12 cellular contexts compared by ENCODE assay signal in genomic region chr11:117185739-117186430, GRCh38. TPM values are rescaled to one million over a fixed set of nuclear protein-coding genes. Genes with fewer than 3 reads are reported as not detected.
DNase-seq lines count a peak whose midpoint lies in the region; ATAC-seq, FAIRE-seq and TF ChIP-seq lines count a peak whose summit lies in the region.
"Had no signal": no experiment of that assay in that cellular context is flagged by ENCODE, and none has a peak within 500 bp of the region (broad histone marks: within the 10 kb centered on the region; RNA-seq: fewer than 3 reads in every experiment).

No MANE protein-coding gene starts in this region.

- no peaks in the 10 kb centered on the region for H3K27me3 Mint-ChIP-seq in activated naive CD8-positive, alpha-beta T cell treated with anti-CD3 and anti-CD28 coated beads, Interleukin-2, amount 10 ng/mL, durations not matched to agents 7 days and 5 days
- H3K27me3 Mint-ChIP-seq in T-cell, result no peaks in the 10 kb centered on the region
- H3K27me3 Mint-ChIP-seq in activated naive CD4-positive, alpha-beta T cell treated with anti-CD3 and anti-CD28 coated beads, Interleukin-2, amount 10 ng/mL, durations not matched to agents 7 days and 5 days, result no peaks in the 10 kb centered on the region
- H3K27me3 Mint-ChIP-seq: activated naive CD8-positive, alpha-beta T cell had no signal

- no peak overlapping the region for H3K27ac Mint-ChIP-seq in activated naive CD8-positive, alpha-beta T cell treated with anti-CD3 and anti-CD28 coated beads, Interleukin-2, amount 10 ng/mL, durations not matched to agents 7 days and 5 days
- no peak overlapping the region for H3K27ac Mint-ChIP-seq in T-cell
- no peak overlapping the region for H3K27ac Mint-ChIP-seq in activated naive CD4-positive, alpha-beta T cell treated with anti-CD3 and anti-CD28 coated beads, Interleukin-2, amount 10 ng/mL, durations not matched to agents 7 days and 5 days
- H3K27ac Mint-ChIP-seq: activated naive CD8-positive, alpha-beta T cell had no signal

- H3K4me1 Mint-ChIP-seq in activated naive CD8-positive, alpha-beta T cell treated with anti-CD3 and anti-CD28 coated beads, Interleukin-2, amount 10 ng/mL, durations not matched to agents 7 days and 5 days, result peaks cover 3% of the 10 kb centered on the region
- H3K4me1 Mint-ChIP-seq in T-cell, result peaks cover 3 to 11% (median 5%) of the 10 kb centered on the region in 3 donors
- peaks cover 5% of the 10 kb centered on the region for H3K4me1 Mint-ChIP-seq in activated naive CD4-positive, alpha-beta T cell treated with anti-CD3 and anti-CD28 coated beads, Interleukin-2, amount 10 ng/mL, durations not matched to agents 7 days and 5 days

- peaks cover 2% of the 10 kb centered on the region for H3K36me3 Mint-ChIP-seq in activated naive CD8-positive, alpha-beta T cell treated with anti-CD3 and anti-CD28 coated beads, Interleukin-2, amount 10 ng/mL, durations not matched to agents 7 days and 5 days
- peaks cover 19% of the 10 kb centered on the region for H3K36me3 Mint-ChIP-seq in T-cell
- H3K36me3 Mint-ChIP-seq in activated naive CD4-positive, alpha-beta T cell treated with anti-CD3 and anti-CD28 coated beads, Interleukin-2, amount 10 ng/mL, durations not matched to agents 7 days and 5 days, result peaks cover 4% of the 10 kb centered on the region
- H3K36me3 Mint-ChIP-seq: activated naive CD8-positive, alpha-beta T cell had no signal

- no peak overlapping the region for H3K4me3 ChIP-seq in HL-60 (replicated peaks; ENCODE audit: insufficient read depth, low read length)
- H3K4me3 ChIP-seq: dorsolateral prefrontal cortex had no signal

- ATAC-seq in activated naive CD8-positive, alpha-beta T cell treated with anti-CD3 and anti-CD28 coated beads, Interleukin-2, amount 10 ng/mL, durations not matched to agents 7 days and 5 days (ENCODE audit: low read depth), result no peak
- ATAC-seq in omental fat pad (ENCODE audit: low FRiP score) (no peak), T-cell (replicated peaks in 1 of 4) (no peak)

- peak overlapping the region; percentile 12; the same call in 1 of the 2 replicates for H3K27ac ChIP-seq in HL-60 (replicated peaks)
- H3K27ac ChIP-seq: WERI-Rb-1 had no signal

- no peak overlapping the region for H3K4me3 Mint-ChIP-seq in activated naive CD8-positive, alpha-beta T cell treated with anti-CD3 and anti-CD28 coated beads, Interleukin-2, amount 10 ng/mL, durations not matched to agents 7 days and 5 days
- H3K4me3 Mint-ChIP-seq in T-cell, result no peak overlapping the region
- no peak overlapping the region for H3K4me3 Mint-ChIP-seq in activated naive CD4-positive, alpha-beta T cell treated with anti-CD3 and anti-CD28 coated beads, Interleukin-2, amount 10 ng/mL, durations not matched to agents 7 days and 5 days
- H3K4me3 Mint-ChIP-seq: activated naive CD8-positive, alpha-beta T cell had no signal

- FAIRE-seq in D721Med (lab: Jason Lieb, UNC), result no peak
- FAIRE-seq: RCC 7860 had no signal

- CTCF ChIA-PET in T-cell (lab: Charles Lee), result interaction anchor here in 1 of 2 donors (0.6 kb wide), 1 partner anchor 496 kb away, joined by 3 read pairs; no protein-coding TSS in a partner anchor
- CTCF ChIA-PET in activated naive CD4-positive, alpha-beta T cell treated with anti-CD3 and anti-CD28 coated beads, Interleukin-2, amount 10 ng/mL, durations not matched to agents 7 days and 5 days (lab: Charles Lee), result no interaction called here

- H3K27me3 ChIP-seq in HL-60 (ENCODE audit: insufficient read depth, poor library complexity, severe bottlenecking), result no peaks in the 10 kb centered on the region
- H3K27me3 ChIP-seq: dorsolateral prefrontal cortex had no signal

- POLR2A ChIA-PET in activated naive CD8-positive, alpha-beta T cell treated with anti-CD3 and anti-CD28 coated beads, Interleukin-2, amount 10 ng/mL, durations not matched to agents 7 days and 5 days (lab: Charles Lee), result interaction anchor here (0.6 kb wide), 1 partner anchor 201 kb away, joined by 3 read pairs; no protein-coding TSS in a partner anchor
- POLR2A ChIA-PET in T-cell (lab: Charles Lee), result interaction anchor here (0.6 to 0.7 kb wide), 4 partner anchors 19 to 252 kb away, joined by 3 to 11 read pairs (median 8); no protein-coding TSS in a partner anchor

- H3K9me3 Mint-ChIP-seq in activated naive CD8-positive, alpha-beta T cell treated with anti-CD3 and anti-CD28 coated beads, Interleukin-2, amount 10 ng/mL, durations not matched to agents 7 days and 5 days, result no peaks in the 10 kb centered on the region
- H3K9me3 Mint-ChIP-seq in T-cell, result no peaks in the 10 kb centered on the region
- H3K9me3 Mint-ChIP-seq in activated naive CD4-positive, alpha-beta T cell treated with anti-CD3 and anti-CD28 coated beads, Interleukin-2, amount 10 ng/mL, durations not matched to agents 7 days and 5 days, result no peaks in the 10 kb centered on the region

- DNase-seq in GM10266 (ENCODE audit: extremely low spot score) (peak; percentile 22), HL-60 (ENCODE audit: low read depth in 1 of 2, low spot score in 1 of 2) (peak in 1 of 2 experiments; percentile 53), omental fat pad (ENCODE audit: low spot score) (peak; percentile 21), T-cell (no peak), COLO668 (lab: John Stamatoyannopoulos, UW; ENCODE audit: unreplicated experiment) (no peak), D721Med (ENCODE audit: insufficient read length, low spot score) (no peak)
- peak; percentile 13 for DNase-seq in activated naive CD8-positive, alpha-beta T cell treated with anti-CD3 and anti-CD28 coated beads, Interleukin-2, amount 10 ng/mL, durations not matched to agents 7 days and 5 days
- DNase-seq in activated naive CD4-positive, alpha-beta T cell treated with anti-CD3 and anti-CD28 coated beads, Interleukin-2, amount 10 ng/mL, durations not matched to agents 7 days and 5 days, result no peak
- DNase-seq: WERI-Rb-1 had no signal

- TF ChIP-seq CTCF in GM10266 (IDR thresholded peaks at IDR 0.05; ENCODE audit: control insufficient read depth, insufficient read depth, low read depth, missing control alignments) (no peak), HL-60 (IDR thresholded peaks at IDR 0.05; ENCODE audit: insufficient read depth, low read length) (no peak), omental fat pad (IDR thresholded peaks at IDR 0.05) (no peak), D721Med (IDR thresholded peaks at IDR 0.05; ENCODE audit: insufficient read depth, missing control alignments) (no peak)

RNA-seq across cellular contexts. Expression of gene SIDT2, which starts 7.3 kb away (rescaled TPM):
- total RNA-seq in activated naive CD8-positive, alpha-beta T cell treated with anti-CD3 and anti-CD28 coated beads, Interleukin-2, amount 10 ng/mL, durations not matched to agents 7 days and 5 days, result 10 to 100 TPM; 34.9 to 35.0 TPM
- total RNA-seq in omental fat pad (100 to 1,000 TPM in 1 of 4 donors, 10 to 100 TPM in 3; 63.4 to 101 (median 81.1) TPM), T-cell (100 to 1,000 TPM in 2 of 5 donors, 10 to 100 TPM in 3; 46.3 to 110 (median 59.5) TPM)

RNA-seq across cellular contexts. Expression of gene TAGLN, which starts 13.3 kb away (rescaled TPM):
- total RNA-seq in activated naive CD8-positive, alpha-beta T cell treated with anti-CD3 and anti-CD28 coated beads, Interleukin-2, amount 10 ng/mL, durations not matched to agents 7 days and 5 days, result 1 to 10 TPM; 6.2 to 6.4 TPM
- total RNA-seq in omental fat pad (1,000 to 10,000 TPM in 1 of 4 donors, 100 to 1,000 TPM in 3; 731 to 1,161 (median 827) TPM), T-cell (10 to 100 TPM in 4 of 5 donors, 1 to 10 TPM in 1; 8.5 to 19.7 (median 13.4) TPM)

RNA-seq across cellular contexts. Expression of gene PAFAH1B2, which starts 41.8 kb away (rescaled TPM):
- total RNA-seq in activated naive CD8-positive, alpha-beta T cell treated with anti-CD3 and anti-CD28 coated beads, Interleukin-2, amount 10 ng/mL, durations not matched to agents 7 days and 5 days, result 10 to 100 TPM; 58.5 to 60.4 TPM
- total RNA-seq in omental fat pad, result 100 to 1,000 TPM in 2 of 4 donors, 10 to 100 TPM in 2; 76.0 to 108 (median 98.6) TPM
- total RNA-seq in T-cell, result 10 to 100 TPM; 44.1 to 55.9 (median 55.6) TPM

RNA-seq across cellular contexts. Expression of gene PCSK7, which starts 46.0 kb away (rescaled TPM):
- 100 to 1,000 TPM; 191 to 195 TPM for total RNA-seq in activated naive CD8-positive, alpha-beta T cell treated with anti-CD3 and anti-CD28 coated beads, Interleukin-2, amount 10 ng/mL, durations not matched to agents 7 days and 5 days
- total RNA-seq in omental fat pad, result 10 to 100 TPM; 39.8 to 78.1 (median 50.0) TPM
- 100 to 1,000 TPM; 300 to 368 (median 336) TPM for total RNA-seq in T-cell

RNA-seq across cellular contexts. Expression of gene RNF214, which starts 46.6 kb away (rescaled TPM):
- 10 to 100 TPM; 22.6 to 26.0 TPM for total RNA-seq in activated naive CD8-positive, alpha-beta T cell treated with anti-CD3 and anti-CD28 coated beads, Interleukin-2, amount 10 ng/mL, durations not matched to agents 7 days and 5 days
- total RNA-seq in omental fat pad, result 10 to 100 TPM in 2 of 4 donors, 1 to 10 TPM in 2; 7.7 to 12.1 (median 9.8) TPM
- total RNA-seq in T-cell, result 10 to 100 TPM; 21.6 to 31.7 (median 30.5) TPM

Comparison
In these comparisons a context has a peak if more than half of its experiments do, and no peak if none do; other contexts are left out.
1. DNase-seq: peak in GM10266 (single experiment), activated naive CD8-positive, alpha-beta T cell treated with anti-CD3 and anti-CD28 coated beads, Interleukin-2, amount 10 ng/mL, durations not matched to agents 7 days and 5 days (single experiment) and omental fat pad (single experiment); none in T-cell (0 of 34), COLO668 (single experiment), D721Med (single experiment) and activated naive CD4-positive, alpha-beta T cell treated with anti-CD3 and anti-CD28 coated beads, Interleukin-2, amount 10 ng/mL, durations not matched to agents 7 days and 5 days (single experiment).
2. RNA of gene TAGLN, which starts 13.3 kb away (total RNA-seq): 731 to 1,161 TPM in omental fat pad; 8.5 to 19.7 TPM in T-cell and 6.2 to 6.4 TPM in activated naive CD8-positive, alpha-beta T cell treated with anti-CD3 and anti-CD28 coated beads, Interleukin-2, amount 10 ng/mL, durations not matched to agents 7 days and 5 days; every median in the first group is over 10 times any median in the second.